1 cellular context compared by ENCODE assay signal in the genomic region with DNA sequence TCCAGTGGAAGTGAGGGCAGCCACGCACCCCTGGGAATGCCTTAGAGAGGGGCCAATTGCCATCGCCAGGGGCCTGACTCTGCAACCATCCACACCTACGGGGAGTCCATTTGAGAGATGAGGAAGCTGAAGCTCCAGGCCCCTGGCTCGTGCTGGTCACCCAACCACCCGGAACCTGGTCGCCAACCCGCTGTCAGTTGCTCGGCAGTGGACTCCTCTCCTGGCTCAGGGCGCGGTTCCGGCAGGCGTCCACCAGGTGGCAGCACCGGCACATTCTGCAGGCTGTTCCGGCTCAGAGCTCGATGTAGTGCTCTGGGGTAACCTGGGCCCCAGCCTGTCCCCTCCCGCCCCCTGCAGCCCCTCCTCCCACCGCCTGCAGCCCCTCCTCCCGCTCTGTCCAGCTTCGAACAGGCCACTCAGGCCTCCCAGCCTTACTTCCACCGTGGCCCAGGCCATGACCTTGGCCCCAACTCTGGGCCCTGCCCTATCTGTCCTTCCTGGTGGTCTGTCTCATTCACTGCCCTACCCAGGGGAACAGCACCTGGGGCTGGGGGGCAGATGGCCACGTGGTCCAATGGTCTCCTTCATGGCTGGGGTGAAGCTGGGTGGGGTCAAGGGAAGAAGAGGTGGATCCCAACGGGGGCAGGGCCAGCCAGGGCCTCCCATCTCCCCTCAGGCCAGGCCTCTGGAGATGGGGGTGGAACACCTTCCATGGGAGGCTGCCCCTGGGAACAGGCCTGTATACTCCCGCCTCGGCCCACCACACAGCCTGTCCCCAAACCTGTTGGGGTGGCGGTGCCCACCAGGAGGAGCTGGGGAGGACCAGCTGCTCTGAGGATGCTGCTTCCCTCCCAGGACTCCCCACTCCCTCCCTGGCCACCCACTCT.
TF ChIP-seq lines count a peak whose summit lies in the region.

No MANE protein-coding gene starts in this region.

TF ChIP-seq in GM12878, 131 proteins besides CTCF, POLR2A, EP300 and RAD21 (continues in another document):
- TF ChIP-seq MAX (IDR thresholded peaks at IDR 0.05; ENCODE audit: low read depth, low read length) (peak; percentile 25; the same call in 1 of the 2 replicates), STAT3 (IDR thresholded peaks at IDR 0.05; ENCODE audit: low read depth, low read length) (no peak), SRF (IDR thresholded peaks at IDR 0.05; ENCODE audit: low read depth in 2 of 2, low read length in 2 of 2) (no peak), SIX5 (IDR thresholded peaks at IDR 0.05; ENCODE audit: low read depth, low read length, severe bottlenecking) (no peak), RB1 (IDR thresholded peaks at IDR 0.05; ENCODE audit: borderline replicate concordance) (no peak), NBN (IDR thresholded peaks at IDR 0.05) (no peak), E4F1 (IDR thresholded peaks at IDR 0.05; ENCODE audit: borderline replicate concordance, partially characterized antibody) (no peak), MYB (IDR thresholded peaks at IDR 0.05; ENCODE audit: borderline replicate concordance, low read depth, low read length) (no peak), MYC (IDR thresholded peaks at IDR 0.05; ENCODE audit: insufficient read depth, insufficient read length, insufficient replicate concordance, low read length, severe bottlenecking) (no peak), RUNX3 (IDR thresholded peaks at IDR 0.05; ENCODE audit: low read length) (no peak; the same call in 1 of the 2 replicates), CUX1 (IDR thresholded peaks at IDR 0.05; ENCODE audit: insufficient replicate concordance, low read depth, low read length) (no peak), SP1 (IDR thresholded peaks at IDR 0.05; ENCODE audit: low read depth, low read length) (no peak), CEBPB (IDR thresholded peaks at IDR 0.05; ENCODE audit: borderline replicate concordance in 1 of 2, low read depth in 2 of 2, low read length in 2 of 2) (no peak), BHLHE40 (IDR thresholded peaks at IDR 0.05; ENCODE audit: borderline replicate concordance in 1 of 2, low read depth in 2 of 2, low read length in 1 of 2) (peak; percentile 10 to 42; a peak in 1 of 4 replicates), POLR2AphosphoS5 (IDR thresholded peaks at IDR 0.05; ENCODE audit: low read length) (no peak), JUND (IDR thresholded peaks at IDR 0.05; ENCODE audit: low read depth, low read length) (no peak), CHD2 (IDR thresholded peaks at IDR 0.05; ENCODE audit: borderline replicate concordance, low read depth, low read length) (0 out of 2 replicates have a peak, but pooled peaks have one; percentile 29), IKZF1 (conservative IDR thresholded peaks at IDR 0.05) (0 out of 2 replicates have a peak, but pooled peaks have one; percentile 13), POU2F2 (IDR thresholded peaks at IDR 0.05; ENCODE audit: borderline replicate concordance, low read depth, low read length) (no peak), TAF1 (IDR thresholded peaks at IDR 0.05; ENCODE audit: borderline replicate concordance, low read depth, low read length) (no peak), NFIC (IDR thresholded peaks at IDR 0.05; ENCODE audit: low read depth, low read length) (no peak), SMARCA5 (IDR thresholded peaks at IDR 0.05) (no peak), CEBPZ (IDR thresholded peaks at IDR 0.05; ENCODE audit: low read depth, low read length) (no peak), RELB (IDR thresholded peaks at IDR 0.05; ENCODE audit: low read depth) (no peak), PRDM15 (CRISPR knock-in tag; IDR thresholded peaks at IDR 0.05) (no peak), SMAD1 (IDR thresholded peaks at IDR 0.05; ENCODE audit: low read depth, partially characterized antibody) (no peak), PBX3 (IDR thresholded peaks at IDR 0.05; ENCODE audit: insufficient replicate concordance, low read depth, low read length) (no peak), EGR1 (IDR thresholded peaks at IDR 0.05; ENCODE audit: borderline replicate concordance in 1 of 2, low read depth in 2 of 2, low read length in 2 of 2) (no peak), BCL11A (IDR thresholded peaks at IDR 0.05; ENCODE audit: low read depth, low read length) (no peak), FOS (IDR thresholded peaks at IDR 0.05; ENCODE audit: borderline replicate concordance, extremely low read depth, insufficient read length) (no peak), SREBF1 (IDR thresholded peaks at IDR 0.05; ENCODE audit: low read length) (no peak), TBL1XR1 (IDR thresholded peaks at IDR 0.05; ENCODE audit: low read depth, low read length) (no peak), HDGF (IDR thresholded peaks at IDR 0.05) (no peak; the same call in none of the 2 replicates)
- TF ChIP-seq, protein P1, sequence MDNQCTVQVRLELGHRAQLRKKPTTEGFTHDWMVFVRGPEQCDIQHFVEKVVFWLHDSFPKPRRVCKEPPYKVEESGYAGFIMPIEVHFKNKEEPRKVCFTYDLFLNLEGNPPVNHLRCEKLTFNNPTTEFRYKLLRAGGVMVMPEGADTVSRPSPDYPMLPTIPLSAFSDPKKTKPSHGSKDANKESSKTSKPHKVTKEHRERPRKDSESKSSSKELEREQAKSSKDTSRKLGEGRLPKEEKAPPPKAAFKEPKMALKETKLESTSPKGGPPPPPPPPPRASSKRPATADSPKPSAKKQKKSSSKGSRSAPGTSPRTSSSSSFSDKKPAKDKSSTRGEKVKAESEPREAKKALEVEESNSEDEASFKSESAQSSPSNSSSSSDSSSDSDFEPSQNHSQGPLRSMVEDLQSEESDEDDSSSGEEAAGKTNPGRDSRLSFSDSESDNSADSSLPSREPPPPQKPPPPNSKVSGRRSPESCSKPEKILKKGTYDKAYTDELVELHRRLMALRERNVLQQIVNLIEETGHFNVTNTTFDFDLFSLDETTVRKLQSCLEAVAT (IDR thresholded peaks at IDR 0.05) = no peak
